33 cellular contexts compared by ENCODE assay signal in genomic region chr2:175107146-175107545, GRCh38.
"Had no signal": no experiment of that assay in that cellular context is flagged by ENCODE, and none has a peak within 500 bp of the region (broad histone marks: within the 10 kb centered on the region; RNA-seq: fewer than 3 reads in every experiment).

No MANE protein-coding gene starts in this region.

- H3K4me3 Mint-ChIP-seq: activated CD4-positive, alpha-beta memory T cell treated with anti-CD3 and anti-CD28 coated beads for 36 hours; activated CD4-positive, alpha-beta T cell treated with anti-CD3 and anti-CD28 coated beads, Interleukin-2, amount 10 ng/mL, durations not matched to agents 24 days and 14 days; activated naive CD4-positive, alpha-beta T cell treated with anti-CD3 and anti-CD28 coated beads, Interleukin-2, amount 10 ng/mL, durations not matched to agents 7 days and 5 days; activated naive CD8-positive, alpha-beta T cell treated with anti-CD3 and anti-CD28 coated beads, Interleukin-2, amount 10 ng/mL, durations not matched to agents 7 days and 5 days; activated T-helper 1 cell treated with anti-CD3 and anti-CD28 coated beads, Interleukin-12 subunit alpha, Interleukin-12 subunit beta, Interleukin-2, Interleukin-4 antibody, amounts not matched to agents 30 ng/mL and 10 ng/mL and 1 ng/mL, durations not matched to agents 14 hours and 24 hours and 36 hours; dendritic cell treated with granulocyte-macrophage colony-stimulating factor and Interleukin-4, amounts not matched to agents 40 ng/mL and 50 ng/mL, for 4 days; immature natural killer cell; mesothelial cell of epicardium; naive B cell had no signal

- H3K27ac ChIP-seq: breast epithelium, epithelial cell of prostate, esophagus squamous epithelium, pancreas, psoas muscle, right atrium auricular region, suprapubic skin, tibial artery, upper lobe of right lung had no signal

- FAIRE-seq: kidney, pancreas had no signal

- H3K27ac Mint-ChIP-seq: activated CD4-positive, alpha-beta memory T cell treated with anti-CD3 and anti-CD28 coated beads for 36 hours; activated CD4-positive, alpha-beta T cell treated with anti-CD3 and anti-CD28 coated beads, Interleukin-2, amount 10 ng/mL, durations not matched to agents 24 days and 14 days; activated naive CD4-positive, alpha-beta T cell treated with anti-CD3 and anti-CD28 coated beads, Interleukin-2, amount 10 ng/mL, durations not matched to agents 7 days and 5 days; activated naive CD8-positive, alpha-beta T cell treated with anti-CD3 and anti-CD28 coated beads, Interleukin-2, amount 10 ng/mL, durations not matched to agents 7 days and 5 days; activated T-helper 1 cell treated with anti-CD3 and anti-CD28 coated beads, Interleukin-12 subunit alpha, Interleukin-12 subunit beta, Interleukin-2, Interleukin-4 antibody, amounts not matched to agents 30 ng/mL and 10 ng/mL and 1 ng/mL, durations not matched to agents 14 hours and 24 hours and 36 hours; dendritic cell treated with granulocyte-macrophage colony-stimulating factor and Interleukin-4, amounts not matched to agents 40 ng/mL and 50 ng/mL, for 4 days; immature natural killer cell; mesothelial cell of epicardium had no signal

- H3K27me3 Mint-ChIP-seq: activated CD4-positive, alpha-beta memory T cell treated with anti-CD3 and anti-CD28 coated beads for 36 hours; activated CD4-positive, alpha-beta T cell treated with anti-CD3 and anti-CD28 coated beads, Interleukin-2, amount 10 ng/mL, durations not matched to agents 24 days and 14 days; activated naive CD4-positive, alpha-beta T cell treated with anti-CD3 and anti-CD28 coated beads, Interleukin-2, amount 10 ng/mL, durations not matched to agents 7 days and 5 days; activated naive CD8-positive, alpha-beta T cell treated with anti-CD3 and anti-CD28 coated beads, Interleukin-2, amount 10 ng/mL, durations not matched to agents 7 days and 5 days; dendritic cell treated with granulocyte-macrophage colony-stimulating factor and Interleukin-4, amounts not matched to agents 40 ng/mL and 50 ng/mL, for 4 days; naive B cell had no signal

- ATAC-seq: left colon, pancreas, psoas muscle, upper lobe of right lung had no signal

- DNase-seq: activated CD4-positive, alpha-beta memory T cell treated with anti-CD3 and anti-CD28 coated beads for 36 hours; activated CD4-positive, alpha-beta T cell treated with anti-CD3 and anti-CD28 coated beads, Interleukin-2, amount 10 ng/mL, durations not matched to agents 24 days and 14 days; activated CD4-positive, CD25-positive, alpha-beta regulatory T cell treated with anti-CD3 and anti-CD28 coated beads, Interleukin-2, amount 50 U/mL, for 72 hours; activated CD8-positive, alpha-beta memory T cell treated with anti-CD3 and anti-CD28 coated beads, Interleukin-2, amount 50 U/mL, for 4 hours; activated gamma-delta T cell; activated naive CD4-positive, alpha-beta T cell treated with anti-CD3 and anti-CD28 coated beads, Interleukin-2, amount 10 ng/mL, durations not matched to agents 7 days and 5 days; activated naive CD8-positive, alpha-beta T cell treated with anti-CD3 and anti-CD28 coated beads, Interleukin-2, amount 10 ng/mL, durations not matched to agents 7 days and 5 days; activated T-cell treated with anti-CD3 and anti-CD28 coated beads, Interleukin-2, amount 50 U/mL, for 1 hour; amygdala; central memory CD4-positive, alpha-beta T cell; esophagus squamous epithelium; head of caudate nucleus; hippocampal formation; immature natural killer cell; kidney; left colon; mammary epithelial cell; naive B cell; pancreas; psoas muscle; stimulated activated CD4-positive, alpha-beta T cell treated with anti-CD3 and anti-CD28 coated beads, Interleukin-15, amount 100 ng/mL, for 24 hours; stimulated activated CD4-positive, alpha-beta T cell treated with anti-CD3 and anti-CD28 coated beads, Interleukin-2, amount 100 ng/mL, for 24 hours; stimulated activated naive CD4-positive, alpha-beta T cell; T-helper 2 cell; tibial artery; upper lobe of right lung had no signal

- H3K9me3 ChIP-seq: breast epithelium, esophagus squamous epithelium, pancreas, psoas muscle, right atrium auricular region, suprapubic skin, tibial artery, upper lobe of right lung had no signal

- H3K4me3 ChIP-seq: breast epithelium, esophagus squamous epithelium, pancreas, psoas muscle, right atrium auricular region, suprapubic skin, tibial artery, upper lobe of right lung had no signal

- H3K4me1 ChIP-seq: breast epithelium, pancreas, psoas muscle, right atrium auricular region, suprapubic skin, tibial artery, upper lobe of right lung had no signal

- H3K36me3 ChIP-seq: breast epithelium, right atrium auricular region had no signal

- H3K27me3 ChIP-seq: breast epithelium, esophagus squamous epithelium, pancreas, right atrium auricular region, suprapubic skin, tibial artery, upper lobe of right lung had no signal

- H3K9me3 Mint-ChIP-seq: activated CD4-positive, alpha-beta memory T cell treated with anti-CD3 and anti-CD28 coated beads for 36 hours; activated CD4-positive, alpha-beta T cell treated with anti-CD3 and anti-CD28 coated beads, Interleukin-2, amount 10 ng/mL, durations not matched to agents 24 days and 14 days; activated naive CD4-positive, alpha-beta T cell treated with anti-CD3 and anti-CD28 coated beads, Interleukin-2, amount 10 ng/mL, durations not matched to agents 7 days and 5 days; activated naive CD8-positive, alpha-beta T cell treated with anti-CD3 and anti-CD28 coated beads, Interleukin-2, amount 10 ng/mL, durations not matched to agents 7 days and 5 days; activated T-helper 1 cell treated with anti-CD3 and anti-CD28 coated beads, Interleukin-12 subunit alpha, Interleukin-12 subunit beta, Interleukin-2, Interleukin-4 antibody, amounts not matched to agents 30 ng/mL and 10 ng/mL and 1 ng/mL, durations not matched to agents 14 hours and 24 hours and 36 hours; dendritic cell treated with granulocyte-macrophage colony-stimulating factor and Interleukin-4, amounts not matched to agents 40 ng/mL and 50 ng/mL, for 4 days; immature natural killer cell had no signal

- H3K4me1 Mint-ChIP-seq: activated naive CD4-positive, alpha-beta T cell treated with anti-CD3 and anti-CD28 coated beads, Interleukin-2, amount 10 ng/mL, durations not matched to agents 7 days and 5 days; activated naive CD8-positive, alpha-beta T cell treated with anti-CD3 and anti-CD28 coated beads, Interleukin-2, amount 10 ng/mL, durations not matched to agents 7 days and 5 days; naive B cell had no signal
